18 cellular contexts compared by ENCODE assay signal in genomic region chr9:93683331-93684134, GRCh38.
A peak's percentile ranks its signal among the peaks of the same experiment; 100 is the strongest.
DNase-seq lines count a peak whose midpoint lies in the region; TF ChIP-seq lines count a peak whose summit lies in the region.
"Had no signal": no experiment of that assay in that cellular context is flagged by ENCODE, and none has a peak within 500 bp of the region (broad histone marks: within the 10 kb centered on the region; RNA-seq: fewer than 3 reads in every experiment).

No MANE protein-coding gene starts in this region.

- TF ChIP-seq CTCF in prostate gland (IDR thresholded peaks at IDR 0.05): no peak

- peak; percentile 3 for DNase-seq in activated CD4-positive, alpha-beta T cell treated with anti-CD3 and anti-CD28 coated beads, Interleukin-2, amount 10 ng/mL, durations not matched to agents 7 days and 5 days
- no peak for DNase-seq in activated CD4-positive, alpha-beta T cell treated with anti-CD3 and anti-CD28 coated beads for 48 hours
- DNase-seq in HEK293T (ENCODE audit: extremely low spot score): peak; percentile 3
- DNase-seq in iPS-NIHi11 (ENCODE audit: low spot score): peak; percentile 2
- peak; percentile 2 for DNase-seq in prostate gland (ENCODE audit: low spot score)
- no peak for DNase-seq in AG08396 (ENCODE audit: low spot score)
- DNase-seq in SKM-1 treated with dmso at 0.1 percent for 144 hours (lab: John Stamatoyannopoulos, UW; ENCODE audit: unreplicated experiment): no peak
- no peak for DNase-seq in NCI-H524 treated with DMSO at 0.1 percent for 48 hours (lab: John Stamatoyannopoulos, UW)
- DNase-seq: ACHN; amniotic stem cell; immature natural killer cell; nucleus accumbens; small intestine; stimulated activated naive B cell treated with anti-CD40 and anti-IgM and Interleukin-4, amounts not matched to agents 10 μg/mL and 1 μg/mL and 100 μg/mL, for 72 hours had no signal

- H3K4me3 Mint-ChIP-seq in activated CD4-positive, alpha-beta T cell treated with anti-CD3 and anti-CD28 coated beads, Interleukin-2, amount 10 ng/mL, durations not matched to agents 7 days and 5 days: no peak overlapping the region
- H3K4me3 Mint-ChIP-seq: activated T-helper 1 cell treated with anti-CD3 and anti-CD28 coated beads, Interleukin-12 subunit alpha, Interleukin-12 subunit beta, Interleukin-2, Interleukin-4 antibody, amounts not matched to agents 30 ng/mL and 10 ng/mL and 1 ng/mL, durations not matched to agents 14 hours and 24 hours and 36 hours; immature natural killer cell; stimulated activated naive B cell treated with anti-CD40 and anti-IgM and Interleukin-4, amounts not matched to agents 10 μg/mL and 1 μg/mL and 100 μg/mL, for 72 hours had no signal

- intact Hi-C loops in prostate gland (cut with DNase I): no loop called here

- 94% methylated on average over 10 of the region's 10 CpGs for WGBS in prostate gland

- H3K27me3 Mint-ChIP-seq in activated CD4-positive, alpha-beta T cell treated with anti-CD3 and anti-CD28 coated beads, Interleukin-2, amount 10 ng/mL, durations not matched to agents 7 days and 5 days: peaks cover 4% of the 10 kb centered on the region

- no peaks in the 10 kb centered on the region for H3K4me1 ChIP-seq in prostate gland (replicated peaks)
- H3K4me1 ChIP-seq: gastrocnemius medialis, HAP-1, uterus had no signal

- H3K27me3 ChIP-seq in prostate gland (replicated peaks; ENCODE audit: insufficient read depth): no peaks in the 10 kb centered on the region
- H3K27me3 ChIP-seq: gastrocnemius medialis, uterus had no signal

- CTCF ChIA-PET in activated CD4-positive, alpha-beta T cell treated with anti-CD3 and anti-CD28 coated beads, Interleukin-2, amount 10 ng/mL, durations not matched to agents 7 days and 5 days (lab: Charles Lee): no interaction called here
- CTCF ChIA-PET in HEK293T (lab: Yijun Ruan, JAX): interaction anchor here (2.8 kb wide), 1 partner anchor 319 kb away, joined by 14 read pairs; no protein-coding TSS in a partner anchor

- no peaks in the 10 kb centered on the region for H3K9me3 Mint-ChIP-seq in activated CD4-positive, alpha-beta T cell treated with anti-CD3 and anti-CD28 coated beads, Interleukin-2, amount 10 ng/mL, durations not matched to agents 7 days and 5 days

- no peak overlapping the region for H3K4me3 ChIP-seq in prostate gland
- H3K4me3 ChIP-seq: gastrocnemius medialis, HAP-1, uterus had no signal

- TF ChIP-seq POLR2A in prostate gland (IDR thresholded peaks at IDR 0.05): no peak

- no peak overlapping the region for H3K27ac Mint-ChIP-seq in activated CD4-positive, alpha-beta T cell treated with anti-CD3 and anti-CD28 coated beads, Interleukin-2, amount 10 ng/mL, durations not matched to agents 7 days and 5 days
- H3K27ac Mint-ChIP-seq: activated T-helper 1 cell treated with anti-CD3 and anti-CD28 coated beads, Interleukin-12 subunit alpha, Interleukin-12 subunit beta, Interleukin-2, Interleukin-4 antibody, amounts not matched to agents 30 ng/mL and 10 ng/mL and 1 ng/mL, durations not matched to agents 14 hours and 24 hours and 36 hours; immature natural killer cell; stimulated activated naive B cell treated with anti-CD40 and anti-IgM and Interleukin-4, amounts not matched to agents 10 μg/mL and 1 μg/mL and 100 μg/mL, for 72 hours had no signal

- H3K27ac ChIP-seq in prostate gland: no peak overlapping the region
- H3K27ac ChIP-seq: gastrocnemius medialis, uterus had no signal

- no peaks in the 10 kb centered on the region for H3K4me1 Mint-ChIP-seq in activated CD4-positive, alpha-beta T cell treated with anti-CD3 and anti-CD28 coated beads, Interleukin-2, amount 10 ng/mL, durations not matched to agents 7 days and 5 days

- no peaks in the 10 kb centered on the region for H3K9me3 ChIP-seq in prostate gland
- H3K9me3 ChIP-seq: HAP-1 had no signal

- H3K36me3 Mint-ChIP-seq in activated CD4-positive, alpha-beta T cell treated with anti-CD3 and anti-CD28 coated beads, Interleukin-2, amount 10 ng/mL, durations not matched to agents 7 days and 5 days (ENCODE audit: low read depth): no peaks in the 10 kb centered on the region

- H3K36me3 ChIP-seq in prostate gland: no peaks in the 10 kb centered on the region
- H3K36me3 ChIP-seq: HAP-1, uterus had no signal

- POLR2A ChIA-PET in activated CD4-positive, alpha-beta T cell treated with anti-CD3 and anti-CD28 coated beads, Interleukin-2, amount 10 ng/mL, durations not matched to agents 7 days and 5 days (lab: Charles Lee): no interaction called here
- POLR2A ChIA-PET in HEK293T (lab: Yijun Ruan, JAX): no interaction called here

TF ChIP-seq in HEK293T, 16 proteins besides CTCF, POLR2A, EP300 and RAD21:
- no peak for TF ChIP-seq ELF4 (IDR thresholded peaks at IDR 0.05)
- no peak for TF ChIP-seq PKNOX1 (IDR thresholded peaks at IDR 0.05)
- no peak for TF ChIP-seq BHLHE40 (IDR thresholded peaks at IDR 0.05; ENCODE audit: borderline replicate concordance)
TF ChIP-seq in HEK293T: peak in this region for 0.

Comparison
In these comparisons a context has a peak if more than half of its experiments do, and no peak if none do; other contexts are left out.
1. DNase-seq: peak in activated CD4-positive, alpha-beta T cell treated with anti-CD3 and anti-CD28 coated beads, Interleukin-2, amount 10 ng/mL, durations not matched to agents 7 days and 5 days (single experiment), HEK293T (single experiment), iPS-NIHi11 (single experiment) and prostate gland (single experiment); none in activated CD4-positive, alpha-beta T cell treated with anti-CD3 and anti-CD28 coated beads for 48 hours (single experiment), AG08396 (single experiment), SKM-1 treated with dmso at 0.1 percent for 144 hours (single experiment) and NCI-H524 treated with DMSO at 0.1 percent for 48 hours (single experiment).